ENCODE assay signal across 12 cellular contexts in the genomic region with DNA sequence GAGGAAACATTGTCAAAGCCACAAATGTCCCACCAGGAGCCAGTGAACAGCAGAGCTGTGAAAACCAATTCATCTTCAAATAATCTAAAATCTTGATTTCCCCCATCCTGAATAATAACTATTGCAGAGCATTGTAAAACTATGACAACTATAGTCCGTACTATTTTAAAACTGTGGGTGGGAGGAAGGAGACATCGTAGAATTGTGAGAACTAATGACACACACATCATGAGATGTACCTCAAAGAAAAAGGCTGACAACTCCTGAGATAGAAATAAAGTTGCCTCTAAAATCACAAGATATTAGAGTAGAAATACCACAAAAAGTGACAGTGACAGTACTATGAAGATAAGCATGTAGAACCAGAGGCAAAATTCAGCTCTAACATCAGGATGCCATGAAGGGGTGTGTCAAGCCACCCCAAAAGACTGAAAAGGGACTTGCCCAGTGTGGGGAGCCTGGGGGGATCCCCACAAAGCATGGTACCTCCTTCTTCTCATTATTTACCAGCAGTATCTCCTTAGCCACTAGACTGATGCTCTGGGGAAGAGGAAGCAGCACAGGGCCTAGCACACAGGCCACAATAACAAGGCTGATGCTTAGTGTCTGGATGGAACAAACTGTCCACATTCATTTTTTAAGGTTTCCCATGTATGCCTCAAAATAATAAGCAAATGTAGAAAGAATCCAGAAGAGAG. TPM values are rescaled to one million over a fixed set of nuclear protein-coding genes. Genes with fewer than 3 reads are reported as not detected.
A peak's percentile ranks its signal among the peaks of the same experiment; 100 is the strongest.
DNase-seq lines count a peak whose midpoint lies in the region; ATAC-seq and TF ChIP-seq lines count a peak whose summit lies in the region.
"Had no signal": no experiment of that assay in that cellular context is flagged by ENCODE, and none has a peak within 500 bp of the region (broad histone marks: within the 10 kb centered on the region; RNA-seq: fewer than 3 reads in every experiment).

No MANE protein-coding gene starts in this region.

- H3K27me3 Mint-ChIP-seq in activated naive CD8-positive, alpha-beta T cell treated with anti-CD3 and anti-CD28 coated beads for 36 hours, result no peaks in the 10 kb centered on the region

- DNase-seq in GM10266 (ENCODE audit: extremely low spot score), result peak; percentile 58
- peak; percentile 27 for DNase-seq in activated naive CD8-positive, alpha-beta T cell treated with anti-CD3 and anti-CD28 coated beads for 36 hours
- DNase-seq in tibial artery, result no peak
- DNase-seq in NCI-H446 (lab: John Stamatoyannopoulos, UW), result no peak
- DNase-seq: foreskin melanocyte, thyroid gland had no signal

- no peak overlapping the region for H3K4me3 Mint-ChIP-seq in activated naive CD8-positive, alpha-beta T cell treated with anti-CD3 and anti-CD28 coated beads for 36 hours

- H3K9me3 ChIP-seq in tibial artery, result no peaks in the 10 kb centered on the region
- H3K9me3 ChIP-seq: thyroid gland had no signal

- H3K9me3 Mint-ChIP-seq in activated naive CD8-positive, alpha-beta T cell treated with anti-CD3 and anti-CD28 coated beads for 36 hours, result peaks cover 4% of the 10 kb centered on the region

- TF ChIP-seq CTCF in GM10266 (IDR thresholded peaks at IDR 0.05; ENCODE audit: control insufficient read depth, insufficient read depth, low read depth, missing control alignments) (no peak), tibial artery (IDR thresholded peaks at IDR 0.05) (no peak)

- no peak overlapping the region for H3K4me3 ChIP-seq in tibial artery
- H3K4me3 ChIP-seq: thyroid gland had no signal

- no peaks in the 10 kb centered on the region for H3K27me3 ChIP-seq in tibial artery
- H3K27me3 ChIP-seq: thyroid gland had no signal

- H3K27ac ChIP-seq in tibial artery, result no peak overlapping the region
- H3K27ac ChIP-seq: thyroid gland had no signal

- ATAC-seq in GM19351 (IDR thresholded peaks at IDR 0.05; ENCODE audit: unreplicated experiment) (peak; percentile 95), HG02981 (IDR thresholded peaks at IDR 0.05; ENCODE audit: unreplicated experiment) (peak; percentile 90), HG03097 (IDR thresholded peaks at IDR 0.05; ENCODE audit: low FRiP score, unreplicated experiment) (no peak), esophagus mucosa (no peak)

- intact Hi-C loops in tibial artery (cut with DNase I; ENCODE audit: low total_unique reads), result no loop called here

- H3K4me1 Mint-ChIP-seq in activated naive CD8-positive, alpha-beta T cell treated with anti-CD3 and anti-CD28 coated beads for 36 hours, result peaks cover 43% of the 10 kb centered on the region

- H3K36me3 ChIP-seq in tibial artery, result no peaks in the 10 kb centered on the region
- H3K36me3 ChIP-seq: thyroid gland had no signal

- H3K36me3 Mint-ChIP-seq in activated naive CD8-positive, alpha-beta T cell treated with anti-CD3 and anti-CD28 coated beads for 36 hours, result peaks cover 8% of the 10 kb centered on the region

- H3K4me1 ChIP-seq in tibial artery, result peaks cover 0 to 11% (median 2%) of the 10 kb centered on the region in 4 donors

- peak overlapping the region; percentile 69 for H3K27ac Mint-ChIP-seq in activated naive CD8-positive, alpha-beta T cell treated with anti-CD3 and anti-CD28 coated beads for 36 hours

RNA-seq across cellular contexts. Expression of a gene that starts 13.4 kb away (rescaled TPM):
- total RNA-seq in activated naive CD8-positive, alpha-beta T cell treated with anti-CD3 and anti-CD28 coated beads for 36 hours, result 1 to 10 TPM; 6.7 to 7.2 TPM
- 4.0 TPM for total RNA-seq in esophagus mucosa

RNA-seq across cellular contexts. Expression of a gene that starts 31.6 kb away (rescaled TPM):
- not detected for total RNA-seq in activated naive CD8-positive, alpha-beta T cell treated with anti-CD3 and anti-CD28 coated beads for 36 hours
- total RNA-seq in esophagus mucosa, result not detected
- total RNA-seq: H1, MCF 10A, thyroid gland had no signal

RNA-seq across cellular contexts. Expression of a gene that starts 44.8 kb away (rescaled TPM):
- total RNA-seq in activated naive CD8-positive, alpha-beta T cell treated with anti-CD3 and anti-CD28 coated beads for 36 hours, result not detected
- not detected for total RNA-seq in esophagus mucosa
- total RNA-seq: H1, MCF 10A, thyroid gland had no signal

RNA-seq across cellular contexts. Expression of a gene that starts 45.9 kb away (rescaled TPM):
- 10 to 100 TPM; 11.5 to 12.1 TPM for total RNA-seq in activated naive CD8-positive, alpha-beta T cell treated with anti-CD3 and anti-CD28 coated beads for 36 hours
- 3.6 TPM for total RNA-seq in esophagus mucosa

RNA-seq across cellular contexts. Expression of a gene that starts 57.3 kb away (rescaled TPM):
- total RNA-seq in activated naive CD8-positive, alpha-beta T cell treated with anti-CD3 and anti-CD28 coated beads for 36 hours, result 10 to 100 TPM; 53.5 to 55.9 TPM
- 21.4 TPM for total RNA-seq in esophagus mucosa

Comparison
In these comparisons a context has a peak if more than half of its experiments do, and no peak if none do; other contexts are left out.
1. DNase-seq: peak in GM10266 (single experiment) and activated naive CD8-positive, alpha-beta T cell treated with anti-CD3 and anti-CD28 coated beads for 36 hours (single experiment); none in tibial artery (0 of 2) and NCI-H446 (0 of 2).
2. ATAC-seq: peak in GM19351 (single experiment) and HG02981 (single experiment); none in HG03097 (single experiment) and esophagus mucosa (single experiment).